21 cellular contexts compared by ENCODE assay signal in the genomic region with DNA sequence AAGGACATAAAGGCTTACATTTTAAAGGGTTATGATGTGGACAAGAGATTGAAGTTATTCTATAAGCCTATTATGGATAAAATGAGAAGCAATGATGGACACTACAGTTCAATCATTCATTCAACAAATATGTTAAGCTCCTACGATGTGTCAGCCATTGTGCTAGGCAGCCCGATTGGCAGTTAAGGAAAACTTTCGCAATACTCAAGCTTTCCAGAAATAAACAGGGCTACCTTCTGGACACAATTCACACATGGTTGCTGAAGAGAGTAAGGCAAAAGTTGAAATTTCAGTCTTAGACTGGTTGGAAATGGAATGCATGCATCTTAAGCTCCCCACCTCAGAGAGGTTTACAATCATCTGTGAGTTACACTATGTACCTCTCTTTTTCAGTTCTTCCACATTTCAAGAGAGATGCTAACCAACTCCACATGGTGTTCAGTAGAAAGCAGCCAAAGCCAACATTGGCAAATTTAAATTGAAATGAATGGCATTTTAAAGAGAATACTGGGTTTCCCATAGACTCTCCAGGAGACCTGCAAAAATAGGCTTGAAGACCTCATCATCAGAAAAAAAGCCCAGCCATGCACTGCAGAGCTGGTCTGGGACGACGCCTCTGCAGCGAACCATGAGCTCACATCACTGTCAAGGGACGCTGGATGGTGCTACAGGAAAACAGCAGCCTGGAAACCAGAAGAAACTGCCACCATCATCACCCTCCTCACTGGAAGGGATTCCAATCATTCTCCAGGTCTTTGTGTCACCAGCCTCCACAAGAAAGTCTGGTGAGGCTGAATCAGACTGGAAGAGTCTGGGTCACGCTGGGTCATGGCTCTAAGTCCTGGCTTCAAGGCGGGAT.
DNase-seq lines count a peak whose midpoint lies in the region; ATAC-seq and TF ChIP-seq lines count a peak whose summit lies in the region.
"Had no signal": no experiment of that assay in that cellular context is flagged by ENCODE, and none has a peak within 500 bp of the region (broad histone marks: within the 10 kb centered on the region; RNA-seq: fewer than 3 reads in every experiment).

No MANE protein-coding gene starts in this region.

- TF ChIP-seq CTCF in brain microvascular endothelial cell (IDR thresholded peaks at IDR 0.05; ENCODE audit: low read depth, low read length, missing control alignments) (peak; percentile 34), osteocyte (IDR thresholded peaks at IDR 0.05) (no peak)

- in situ Hi-C loops in brain microvascular endothelial cell (cut with HindIII; ENCODE audit: low pct_ligation_motif_present, low sequenced_read_pairs): no loop called here

- H3K27me3 Mint-ChIP-seq in osteocyte (ENCODE audit: unreplicated experiment): no peaks in the 10 kb centered on the region

- peaks cover 85% of the 10 kb centered on the region for H3K4me1 Mint-ChIP-seq in osteocyte (ENCODE audit: unreplicated experiment)

- peaks cover 28% of the 10 kb centered on the region for H3K36me3 Mint-ChIP-seq in osteocyte (ENCODE audit: unreplicated experiment)
- H3K36me3 Mint-ChIP-seq: activated naive CD8-positive, alpha-beta T cell treated with anti-CD3 and anti-CD28 coated beads, Interleukin-2, amount 10 ng/mL, durations not matched to agents 7 days and 5 days had no signal

- peak overlapping the region; percentile 72 for H3K27ac Mint-ChIP-seq in osteocyte (ENCODE audit: unreplicated experiment)
- H3K27ac Mint-ChIP-seq: activated naive CD8-positive, alpha-beta T cell treated with anti-CD3 and anti-CD28 coated beads, Interleukin-2, amount 10 ng/mL, durations not matched to agents 7 days and 5 days had no signal

- no peak for ATAC-seq in GM18870 (IDR thresholded peaks at IDR 0.05; ENCODE audit: unreplicated experiment)
- ATAC-seq in HG03045 (IDR thresholded peaks at IDR 0.05; ENCODE audit: unreplicated experiment): no peak
- ATAC-seq: activated CD4-positive, CD25-positive, alpha-beta regulatory T cell treated with anti-CD3 and anti-CD28 coated beads, Interleukin-2, amount 50 U/mL, for 24 hours; SK-N-SH treated with all-trans-retinoic acid at 6 μM for 48 hours had no signal

- no peak overlapping the region for H3K4me3 Mint-ChIP-seq in osteocyte (ENCODE audit: unreplicated experiment)
- H3K4me3 Mint-ChIP-seq: activated naive CD8-positive, alpha-beta T cell treated with anti-CD3 and anti-CD28 coated beads, Interleukin-2, amount 10 ng/mL, durations not matched to agents 7 days and 5 days had no signal

- H3K27ac ChIP-seq in brain microvascular endothelial cell: peak overlapping the region; percentile 76
- H3K27ac ChIP-seq: dorsolateral prefrontal cortex, prostate gland, vagina had no signal

- H3K36me3 ChIP-seq in brain microvascular endothelial cell (replicated peaks): no peaks in the 10 kb centered on the region
- H3K36me3 ChIP-seq: prostate gland, vagina had no signal

- peaks cover 5% of the 10 kb centered on the region for H3K9me3 Mint-ChIP-seq in osteocyte (ENCODE audit: unreplicated experiment)
- H3K9me3 Mint-ChIP-seq: activated naive CD8-positive, alpha-beta T cell treated with anti-CD3 and anti-CD28 coated beads, Interleukin-2, amount 10 ng/mL, durations not matched to agents 7 days and 5 days had no signal

- H3K27me3 ChIP-seq in brain microvascular endothelial cell (replicated peaks): no peaks in the 10 kb centered on the region
- H3K27me3 ChIP-seq: vagina had no signal

- DNase-seq in AG20443 (ENCODE audit: low spot score) (peak; percentile 21), HS-27A (ENCODE audit: low read depth) (peak; percentile 98), brain microvascular endothelial cell (peak; percentile 86), osteocyte (ENCODE audit: extremely low spot score, unreplicated experiment) (no peak), NCI-H2171 treated with DMSO at 0.1 percent for 48 hours (lab: John Stamatoyannopoulos, UW) (no peak), KG1 (lab: John Stamatoyannopoulos, UW) (no peak)
- DNase-seq: activated naive CD8-positive, alpha-beta T cell treated with anti-CD3 and anti-CD28 coated beads, Interleukin-2, amount 10 ng/mL, durations not matched to agents 7 days and 5 days; COR-L47; dorsolateral prefrontal cortex; NCI-H1694; NCI-H446; NK-92 treated with Interleukin-12 subunit alpha and Interleukin-12 subunit beta, amount 100 ng/mL, for 24 hours; stimulated activated CD8-positive, alpha-beta memory T cell treated with anti-CD3 and anti-CD28 coated beads, Interleukin-4, amount 100 ng/mL, for 48 hours; substantia nigra; T-helper 9 cell had no signal

- H3K4me3 ChIP-seq in brain microvascular endothelial cell (ENCODE audit: low read depth, low read length): no peak overlapping the region
- H3K4me3 ChIP-seq: dorsolateral prefrontal cortex, prostate gland, vagina had no signal

Comparison
In these comparisons a context has a peak if more than half of its experiments do, and no peak if none do; other contexts are left out.
1. DNase-seq: peak in AG20443 (single experiment), HS-27A (single experiment) and brain microvascular endothelial cell (single experiment); none in osteocyte (single experiment), NCI-H2171 treated with DMSO at 0.1 percent for 48 hours (single experiment) and KG1 (single experiment).